In the genomic region with DNA sequence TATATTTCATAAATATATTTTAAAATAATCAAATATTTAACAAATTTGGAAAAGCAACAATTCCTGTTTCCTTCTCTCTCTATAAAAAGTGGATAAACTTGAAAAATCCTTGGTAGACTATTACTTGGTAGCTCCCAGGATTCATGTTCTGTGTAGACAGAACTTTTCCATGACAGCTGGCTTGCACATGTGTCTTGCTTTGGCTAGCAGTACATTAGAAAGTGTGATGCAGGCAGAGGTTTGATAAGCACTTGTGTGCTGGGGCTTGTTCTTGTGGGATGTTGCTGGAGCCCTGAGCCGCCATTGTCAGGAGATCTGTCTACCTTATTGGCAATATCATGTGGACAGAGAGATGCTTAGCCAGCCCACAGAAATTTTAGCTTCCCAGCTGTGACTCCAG, we compare ENCODE assay signal across 27 cellular contexts.
"Had no signal": no experiment of that assay in that cellular context is flagged by ENCODE, and none has a peak within 500 bp of the region (broad histone marks: within the 10 kb centered on the region; RNA-seq: fewer than 3 reads in every experiment).

No MANE protein-coding gene starts in this region.

- H3K27me3 ChIP-seq: ascending aorta, cardiac muscle cell, MG63 had no signal

- DNase-seq: activated CD4-positive, alpha-beta T cell treated with anti-CD3 and anti-CD28 coated beads, Interleukin-2, amount 10 ng/mL, durations not matched to agents 24 days and 14 days; activated CD4-positive, alpha-beta T cell treated with anti-CD3 and anti-CD28 coated beads, Interleukin-2, amount 50 U/mL, for 4 hours; activated CD8-positive, alpha-beta T cell treated with anti-CD3 and anti-CD28 coated beads for 36 hours; activated effector memory CD4-positive, alpha-beta T cell treated with anti-CD3 and anti-CD28 coated beads, Interleukin-2, amount 50 U/mL, for 16 hours; activated naive CD4-positive, alpha-beta T cell; activated naive CD4-positive, alpha-beta T cell treated with anti-CD3 and anti-CD28 coated beads, Interleukin-2, amount 50 U/mL, for 16 hours; activated naive CD8-positive, alpha-beta T cell treated with anti-CD3 and anti-CD28 coated beads for 36 hours; activated T-cell treated with anti-CD3 and anti-CD28 coated beads, Interleukin-2, amount 50 U/mL, for 1 hour; activated T-cell treated with anti-CD3 and anti-CD28 coated beads, Interleukin-2, amount 50 U/mL, for 72 hours; amniotic stem cell; Kasumi-1; KG1; MG63; NCI-H1048; NCI-H1436 treated with DMSO at 0.1 percent for 48 hours; NCI-H1694 treated with DMSO at 0.1 percent for 48 hours; NCI-H2029; NCI-H2107; NCI-H2171; NCI-H510A; NCI-H526; NCI-H774; SIG-M5; T1000; WERI-Rb-1 had no signal

- H3K9me3 ChIP-seq: ascending aorta, MG63 had no signal

- H3K4me3 ChIP-seq: ascending aorta, cardiac muscle cell, MG63 had no signal

- H3K36me3 ChIP-seq: ascending aorta, cardiac muscle cell, MG63, WERI-Rb-1 had no signal

- H3K27ac ChIP-seq: ascending aorta, cardiac muscle cell, WERI-Rb-1 had no signal

- H3K4me1 ChIP-seq: ascending aorta had no signal
